Comparison of ENCODE assay signal across 1 cellular context in genomic region chr11:73359930-73360742, GRCh38.
TF ChIP-seq lines count a peak whose summit lies in the region.

No MANE protein-coding gene starts in this region.

TF ChIP-seq in H1, 55 proteins besides CTCF, POLR2A, EP300 and RAD21:
- TF ChIP-seq YY1 (IDR thresholded peaks at IDR 0.05; ENCODE audit: low read depth, low read length) (no peak), CREB1 (IDR thresholded peaks at IDR 0.05) (0 out of 2 replicates have a peak, but pooled peaks have one; percentile 14), SAP30 (IDR thresholded peaks at IDR 0.05; ENCODE audit: insufficient read depth, insufficient replicate concordance, low read length) (no peak), POU5F1 (IDR thresholded peaks at IDR 0.05; ENCODE audit: low read depth, low read length) (no peak), SIN3A (conservative IDR thresholded peaks at IDR 0.05 in 1 of 2, IDR thresholded peaks at IDR 0.05 in 1 of 2; ENCODE audit: low read depth in 1 of 2, low read length in 2 of 2) (peak in 1 of 2 experiments; percentile 72; a peak in 2 of 4 replicates), HDAC6 (IDR thresholded peaks at IDR 0.05; ENCODE audit: low read depth, low read length) (no peak), TEAD4 (IDR thresholded peaks at IDR 0.05; ENCODE audit: low read depth, low read length) (0 out of 2 replicates have a peak, but pooled peaks have one; percentile 12), CBX5 (IDR thresholded peaks at IDR 0.05; ENCODE audit: low read depth, low read length) (no peak), BACH1 (IDR thresholded peaks at IDR 0.05; ENCODE audit: low read length) (peak; percentile 58; the same call in 1 of the 2 replicates), NANOG (IDR thresholded peaks at IDR 0.05; ENCODE audit: insufficient read depth, low read depth, low read length, poor library complexity, severe bottlenecking) (no peak)
